1 cellular context compared by ENCODE assay signal in genomic region chrX:103727115-103727514, GRCh38.
TF ChIP-seq lines count a peak whose summit lies in the region.

No MANE protein-coding gene starts in this region.

TF ChIP-seq in WTC11, 78 proteins besides CTCF, POLR2A, EP300 and RAD21 (continued from another document):
- TF ChIP-seq ATF6 (CRISPR knock-in tag; IDR thresholded peaks at IDR 0.05) (no peak), ZNF138 (CRISPR knock-in tag; conservative IDR thresholded peaks at IDR 0.05) (no peak), E2F4 (CRISPR knock-in tag; IDR thresholded peaks at IDR 0.05; ENCODE audit: borderline replicate concordance, low read depth) (no peak), ATF3 (CRISPR knock-in tag; conservative IDR thresholded peaks at IDR 0.05) (no peak), MXD4 (CRISPR knock-in tag; IDR thresholded peaks at IDR 0.05; ENCODE audit: borderline replicate concordance) (no peak), SMAD4 (CRISPR knock-in tag; IDR thresholded peaks at IDR 0.05) (no peak)
